Comparison of ENCODE assay signal across 18 cellular contexts in the genomic region with DNA sequence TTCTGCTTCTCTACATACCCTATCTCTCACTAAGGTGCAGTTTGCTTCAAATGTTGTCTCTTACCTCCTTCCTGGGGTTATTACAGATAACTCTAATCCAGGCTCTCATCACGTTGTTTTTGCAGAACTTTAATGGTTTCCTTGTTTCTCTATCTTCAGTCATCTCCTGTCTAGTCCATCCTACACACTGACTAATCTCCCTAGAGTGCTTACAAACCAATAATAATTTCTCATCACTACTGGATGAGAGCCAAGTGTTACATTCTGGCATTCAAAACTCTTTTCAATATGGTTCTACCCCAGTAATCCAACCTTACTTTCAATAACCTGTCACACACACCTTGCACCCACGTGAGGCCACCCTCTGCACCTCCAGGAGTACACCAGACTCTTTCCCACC.
DNase-seq lines count a peak whose midpoint lies in the region; ATAC-seq and TF ChIP-seq lines count a peak whose summit lies in the region.
"Had no signal": no experiment of that assay in that cellular context is flagged by ENCODE, and none has a peak within 500 bp of the region (broad histone marks: within the 10 kb centered on the region; RNA-seq: fewer than 3 reads in every experiment).

No MANE protein-coding gene starts in this region.

- no peak overlapping the region for H2AFZ ChIP-seq in PC-3 (ENCODE audit: low read length)
- H2AFZ ChIP-seq: parathyroid adenoma had no signal

- TF ChIP-seq CTCF in PC-3 (conservative IDR thresholded peaks at IDR 0.05; ENCODE audit: low read depth, low read length) (no peak), coronary artery (IDR thresholded peaks at IDR 0.05) (no peak), mesothelial cell of epicardium (IDR thresholded peaks at IDR 0.05; ENCODE audit: unreplicated experiment) (no peak), uterus (IDR thresholded peaks at IDR 0.05) (no peak)

- no peaks in the 10 kb centered on the region for H3K27me3 Mint-ChIP-seq in mesothelial cell of epicardium (ENCODE audit: low read depth)
- H3K27me3 Mint-ChIP-seq: activated CD4-positive, alpha-beta memory T cell treated with anti-CD3 and anti-CD28 coated beads for 36 hours; stimulated activated naive CD8-positive, alpha-beta T cell treated with anti-CD3 and anti-CD28 coated beads, Interleukin-15, amount 100 ng/mL, for 72 hours had no signal

- DNase-seq in PC-3, result peak; percentile 57
- DNase-seq in coronary artery (ENCODE audit: low spot score), result no peak
- no peak for DNase-seq in mesothelial cell of epicardium (ENCODE audit: low spot score in 2 of 2, unreplicated experiment in 2 of 2)
- no peak for DNase-seq in uterus
- no peak for DNase-seq in NCI-H510A treated with DMSO at 0.1 percent for 48 hours (lab: John Stamatoyannopoulos, UW)
- DNase-seq in NCI-H1930 (lab: John Stamatoyannopoulos, UW), result no peak
- no peak for DNase-seq in iPS-NIHi7 (ENCODE audit: extremely low spot score)
- DNase-seq: activated CD4-positive, alpha-beta memory T cell treated with anti-CD3 and anti-CD28 coated beads for 36 hours; activated naive CD8-positive, alpha-beta T cell treated with anti-CD3 and anti-CD28 coated beads, Interleukin-2, amount 10 ng/mL, durations not matched to agents 7 days and 5 days; activated T-cell treated with anti-CD3 and anti-CD28 coated beads, Interleukin-2, amount 50 U/mL, for 72 hours; caudate nucleus; DMS153; effector memory CD8-positive, alpha-beta T cell; kidney; NCI-H446 treated with DMSO at 0.1 percent for 48 hours; stimulated activated naive CD8-positive, alpha-beta T cell treated with anti-CD3 and anti-CD28 coated beads, Interleukin-15, amount 100 ng/mL, for 72 hours had no signal

- peak overlapping the region; percentile 45 for H3K27ac ChIP-seq in PC-3 (ENCODE audit: low read length)
- peak overlapping the region; percentile 38 to 77 for H3K27ac ChIP-seq in coronary artery
- H3K27ac ChIP-seq in uterus, result peak overlapping the region; percentile 84 to 88
- H3K27ac ChIP-seq: BLaER1, parathyroid adenoma had no signal

- H3K9me3 ChIP-seq in PC-3 (ENCODE audit: low read length), result no peaks in the 10 kb centered on the region
- no peaks in the 10 kb centered on the region for H3K9me3 ChIP-seq in uterus
- H3K9me3 ChIP-seq: BLaER1 had no signal

- no peaks in the 10 kb centered on the region for H3F3A ChIP-seq in PC-3 (ENCODE audit: low read length, unreplicated experiment)

- CTCF ChIA-PET in PC-3 (lab: Charles Lee), result no interaction called here

- H3K27ac Mint-ChIP-seq in mesothelial cell of epicardium, result peak overlapping the region; percentile 19
- H3K27ac Mint-ChIP-seq: activated CD4-positive, alpha-beta memory T cell treated with anti-CD3 and anti-CD28 coated beads for 36 hours; activated naive CD8-positive, alpha-beta T cell treated with anti-CD3 and anti-CD28 coated beads, Interleukin-2, amount 10 ng/mL, durations not matched to agents 7 days and 5 days; activated T-cell treated with anti-CD3 and anti-CD28 coated beads, Interleukin-2, amount 50 U/mL, for 72 hours; effector memory CD8-positive, alpha-beta T cell; stimulated activated naive CD8-positive, alpha-beta T cell treated with anti-CD3 and anti-CD28 coated beads, Interleukin-15, amount 100 ng/mL, for 72 hours had no signal

- H3K4me3 Mint-ChIP-seq in mesothelial cell of epicardium, result no peak overlapping the region
- H3K4me3 Mint-ChIP-seq: activated CD4-positive, alpha-beta memory T cell treated with anti-CD3 and anti-CD28 coated beads for 36 hours; activated naive CD8-positive, alpha-beta T cell treated with anti-CD3 and anti-CD28 coated beads, Interleukin-2, amount 10 ng/mL, durations not matched to agents 7 days and 5 days; activated T-cell treated with anti-CD3 and anti-CD28 coated beads, Interleukin-2, amount 50 U/mL, for 72 hours; effector memory CD8-positive, alpha-beta T cell; stimulated activated naive CD8-positive, alpha-beta T cell treated with anti-CD3 and anti-CD28 coated beads, Interleukin-15, amount 100 ng/mL, for 72 hours had no signal

- H3K79me2 ChIP-seq in PC-3 (ENCODE audit: low read length), result no peaks in the 10 kb centered on the region
- H3K79me2 ChIP-seq: parathyroid adenoma had no signal

- BruUV-seq in PC-3 (replicated peaks; lab: Mats Ljungman, UMichigan), result no TSS peak

- H3K4me1 Mint-ChIP-seq in mesothelial cell of epicardium, result peaks cover 21% of the 10 kb centered on the region
- H3K4me1 Mint-ChIP-seq: activated naive CD8-positive, alpha-beta T cell treated with anti-CD3 and anti-CD28 coated beads, Interleukin-2, amount 10 ng/mL, durations not matched to agents 7 days and 5 days; stimulated activated naive CD8-positive, alpha-beta T cell treated with anti-CD3 and anti-CD28 coated beads, Interleukin-15, amount 100 ng/mL, for 72 hours had no signal

- H4K20me1 ChIP-seq in PC-3 (ENCODE audit: low read length), result no peaks in the 10 kb centered on the region
- H4K20me1 ChIP-seq: BLaER1 had no signal

- H3K4me2 ChIP-seq in PC-3 (ENCODE audit: low read length), result 0 out of 2 replicates have a peak overlapping the region, but pooled peaks have one; percentile 11
- H3K4me2 ChIP-seq: BLaER1 had no signal

- peak; percentile 51; the same call in 1 of the 2 replicates for ATAC-seq in PC-3
- ATAC-seq: activated T-cell treated with anti-CD3 and anti-CD28 coated beads, Interleukin-2, amount 50 U/mL, for 72 hours; effector memory CD8-positive, alpha-beta T cell; stimulated activated naive CD8-positive, alpha-beta T cell treated with anti-CD3 and anti-CD28 coated beads, Interleukin-15, amount 100 ng/mL, for 72 hours had no signal

- H3K9ac ChIP-seq in PC-3 (ENCODE audit: low read length), result no peak overlapping the region
- H3K9ac ChIP-seq: BLaER1, parathyroid adenoma had no signal

- POLR2A ChIA-PET in PC-3 (lab: Charles Lee; ENCODE audit: unreplicated experiment), result interaction anchor here (0.6 kb wide), 1 partner anchor 53 kb away, joined by 7 read pairs; no protein-coding TSS in a partner anchor

- H3K9me2 ChIP-seq in PC-3 (replicated peaks; ENCODE audit: low read length), result no peaks in the 10 kb centered on the region

- intact Hi-C loops in PC-3 (cut with micrococcal nuclease) (no loop called here), uterus (cut with DNase I; ENCODE audit: low total_unique reads) (loop anchor here (10.0 kb wide), 1 partner anchor 240 kb away; no protein-coding TSS in a partner anchor)

- H3K4me3 ChIP-seq in PC-3 (ENCODE audit: low read length) (no peak overlapping the region), coronary artery (no peak overlapping the region), uterus (no peak overlapping the region)
- H3K4me3 ChIP-seq: BLaER1 had no signal

- no peaks in the 10 kb centered on the region for H3K9me3 Mint-ChIP-seq in mesothelial cell of epicardium
- H3K9me3 Mint-ChIP-seq: activated CD4-positive, alpha-beta memory T cell treated with anti-CD3 and anti-CD28 coated beads for 36 hours; activated naive CD8-positive, alpha-beta T cell treated with anti-CD3 and anti-CD28 coated beads, Interleukin-2, amount 10 ng/mL, durations not matched to agents 7 days and 5 days; activated T-cell treated with anti-CD3 and anti-CD28 coated beads, Interleukin-2, amount 50 U/mL, for 72 hours; effector memory CD8-positive, alpha-beta T cell; stimulated activated naive CD8-positive, alpha-beta T cell treated with anti-CD3 and anti-CD28 coated beads, Interleukin-15, amount 100 ng/mL, for 72 hours had no signal

- H3K36me3 ChIP-seq in PC-3 (ENCODE audit: low read depth, low read length), result no peaks in the 10 kb centered on the region
- no peaks in the 10 kb centered on the region for H3K36me3 ChIP-seq in uterus
- H3K36me3 ChIP-seq: BLaER1 had no signal

- H3K4me1 ChIP-seq in PC-3 (ENCODE audit: insufficient read depth, low read length) (peaks cover 23% of the 10 kb centered on the region), uterus (peaks cover 0 to 8% of the 10 kb centered on the region in 2 donors)
- H3K4me1 ChIP-seq: BLaER1, parathyroid adenoma had no signal

- no peak for TF ChIP-seq POLR2A in uterus (IDR thresholded peaks at IDR 0.05)

- no peaks in the 10 kb centered on the region for H3K36me3 Mint-ChIP-seq in mesothelial cell of epicardium
- H3K36me3 Mint-ChIP-seq: activated CD4-positive, alpha-beta memory T cell treated with anti-CD3 and anti-CD28 coated beads for 36 hours; activated naive CD8-positive, alpha-beta T cell treated with anti-CD3 and anti-CD28 coated beads, Interleukin-2, amount 10 ng/mL, durations not matched to agents 7 days and 5 days had no signal

- no peaks in the 10 kb centered on the region for H3K27me3 ChIP-seq in PC-3 (ENCODE audit: low read length)
- no peaks in the 10 kb centered on the region for H3K27me3 ChIP-seq in uterus
- H3K27me3 ChIP-seq: BLaER1 had no signal
